Comparison of ENCODE assay signal across 10 cellular contexts in the genomic region with DNA sequence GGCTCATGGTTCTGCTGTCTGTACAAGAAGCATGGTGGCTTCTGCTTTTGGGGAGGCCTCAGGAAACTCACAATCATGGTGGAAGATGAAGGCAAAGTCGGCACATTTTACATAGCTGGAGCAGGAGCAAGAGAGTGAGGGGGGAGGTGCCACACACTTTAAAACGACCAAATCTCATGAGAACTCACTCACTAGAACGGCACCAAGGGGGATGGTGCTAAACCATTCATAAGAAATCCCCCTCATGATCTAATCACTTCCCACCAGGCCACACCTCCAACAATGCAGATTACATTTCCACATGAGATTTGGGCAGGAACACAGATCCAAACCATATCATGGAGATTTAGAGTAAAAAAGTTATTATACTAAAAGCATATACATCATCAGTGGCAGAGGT. TPM values are rescaled to one million over a fixed set of nuclear protein-coding genes. Genes with fewer than 3 reads are reported as not detected.
DNase-seq lines count a peak whose midpoint lies in the region; ATAC-seq and TF ChIP-seq lines count a peak whose summit lies in the region.
"Had no signal": no experiment of that assay in that cellular context is flagged by ENCODE, and none has a peak within 500 bp of the region (broad histone marks: within the 10 kb centered on the region; RNA-seq: fewer than 3 reads in every experiment).

No MANE protein-coding gene starts in this region.

- TF ChIP-seq POLR2A in GM18505 (IDR thresholded peaks at IDR 0.05; ENCODE audit: borderline replicate concordance, extremely low read depth, insufficient read depth, insufficient read length), result no peak

- H3K36me3 Mint-ChIP-seq in activated T-helper 17 cell treated with anti-CD3 and anti-CD28 coated beads, Interleukin-2, amount 50 U/mL, for 72 hours (ENCODE audit: low read depth), result no peaks in the 10 kb centered on the region

- H3K27ac Mint-ChIP-seq in activated T-helper 17 cell treated with anti-CD3 and anti-CD28 coated beads, Interleukin-2, amount 50 U/mL, for 72 hours, result peak overlapping the region; percentile 64

- H3K9me3 Mint-ChIP-seq in activated T-helper 17 cell treated with anti-CD3 and anti-CD28 coated beads, Interleukin-2, amount 50 U/mL, for 72 hours, result no peaks in the 10 kb centered on the region

- ATAC-seq in GM18505 (IDR thresholded peaks at IDR 0.05; ENCODE audit: unreplicated experiment) (peak; percentile 35), GM21423 (IDR thresholded peaks at IDR 0.05; ENCODE audit: unreplicated experiment) (peak; percentile 22), HG03159 (IDR thresholded peaks at IDR 0.05; ENCODE audit: unreplicated experiment) (peak; percentile 33)
- ATAC-seq in activated T-helper 17 cell treated with anti-CD3 and anti-CD28 coated beads, Interleukin-2, amount 50 U/mL, for 72 hours (replicated peaks), result peak; percentile 48

- peak overlapping the region; percentile 65 for H3K4me3 Mint-ChIP-seq in activated T-helper 17 cell treated with anti-CD3 and anti-CD28 coated beads, Interleukin-2, amount 50 U/mL, for 72 hours

- DNase-seq in NCI-H2227 treated with DMSO at 0.1 percent for 48 hours (lab: John Stamatoyannopoulos, UW) (no peak), NCI-H2196 (lab: John Stamatoyannopoulos, UW; ENCODE audit: unreplicated experiment) (no peak), AG08395 (ENCODE audit: low spot score) (no peak)
- DNase-seq in effector CD4-positive, alpha-beta T cell, result no peak
- DNase-seq: hippocampal formation, thyroid gland had no signal

- H3K4me1 Mint-ChIP-seq in activated T-helper 17 cell treated with anti-CD3 and anti-CD28 coated beads, Interleukin-2, amount 50 U/mL, for 72 hours, result peaks cover 11% of the 10 kb centered on the region

- H3K27me3 Mint-ChIP-seq in activated T-helper 17 cell treated with anti-CD3 and anti-CD28 coated beads, Interleukin-2, amount 50 U/mL, for 72 hours, result peaks cover 23% of the 10 kb centered on the region

RNA-seq across cellular contexts. Expression of a gene that starts 13.6 kb away (rescaled TPM):
- total RNA-seq in activated T-helper 17 cell treated with anti-CD3 and anti-CD28 coated beads, Interleukin-2, amount 50 U/mL, for 72 hours, result 10 to 100 TPM; 18.2 to 21.1 TPM

RNA-seq across cellular contexts. Expression of a gene that starts 34.7 kb away (rescaled TPM):
- total RNA-seq in activated T-helper 17 cell treated with anti-CD3 and anti-CD28 coated beads, Interleukin-2, amount 50 U/mL, for 72 hours, result not detected
- total RNA-seq: thyroid gland had no signal
